18 cellular contexts compared by ENCODE assay signal in the genomic region with DNA sequence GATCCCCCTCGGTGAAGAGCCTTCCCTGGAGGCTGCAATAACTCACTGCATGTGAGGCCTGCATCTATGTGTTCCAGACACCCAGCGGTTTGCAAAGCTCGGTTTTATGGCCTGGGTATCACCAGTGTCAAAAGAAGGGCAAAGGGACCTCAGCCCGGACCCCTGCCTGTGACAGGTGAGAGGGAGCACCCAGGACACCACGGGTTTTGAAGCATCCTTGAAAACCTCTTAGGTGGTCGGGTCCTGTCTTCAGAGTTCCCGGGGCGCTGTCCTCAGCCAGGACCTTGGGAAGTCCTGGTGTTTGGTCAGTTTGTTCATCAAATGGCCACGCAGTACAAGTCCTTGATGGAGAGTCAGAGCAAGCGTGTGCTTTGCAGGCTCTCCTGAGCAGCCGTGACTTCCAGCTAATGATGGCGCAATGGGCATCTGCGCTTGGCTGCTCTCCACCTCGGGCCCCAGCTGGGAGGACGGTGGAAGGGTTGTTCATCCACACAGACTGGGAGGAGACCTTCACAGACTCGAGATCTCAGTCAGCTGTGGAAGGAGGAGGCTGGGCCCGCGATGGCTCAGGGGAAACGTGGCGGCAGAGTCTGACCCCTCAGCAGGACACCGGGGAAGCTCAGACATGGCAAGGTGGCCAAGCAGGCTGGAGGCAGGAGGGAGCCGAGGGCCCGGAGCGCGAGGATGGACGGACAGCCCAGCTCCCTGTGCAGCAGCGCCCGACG.
A peak's percentile ranks its signal among the peaks of the same experiment; 100 is the strongest.
DNase-seq lines count a peak whose midpoint lies in the region; ATAC-seq, FAIRE-seq and TF ChIP-seq lines count a peak whose summit lies in the region.
"Had no signal": no experiment of that assay in that cellular context is flagged by ENCODE, and none has a peak within 500 bp of the region (broad histone marks: within the 10 kb centered on the region; RNA-seq: fewer than 3 reads in every experiment).

No MANE protein-coding gene starts in this region.

- H3K27me3 ChIP-seq in kidney epithelial cell (ENCODE audit: control insufficient read depth, insufficient read depth, low read length): peaks cover 2% of the 10 kb centered on the region
- no peaks in the 10 kb centered on the region for H3K27me3 ChIP-seq in thyroid gland
- H3K27me3 ChIP-seq: SJSA1, upper lobe of right lung had no signal

- DNase-seq in activated CD8-positive, alpha-beta memory T cell treated with anti-CD3 and anti-CD28 coated beads, Interleukin-2, amount 10 ng/mL, durations not matched to agents 7 days and 5 days: peak; percentile 30
- DNase-seq in activated CD8-positive, alpha-beta memory T cell treated with anti-CD3 and anti-CD28 coated beads, Interleukin-2, amount 50 U/mL, for 4 hours: no peak
- DNase-seq in cardiac fibroblast (ENCODE audit: low read depth in 2 of 2) (peak; percentile 18 to 69), kidney epithelial cell (ENCODE audit: low read depth) (peak; percentile 32), thyroid gland (peak; percentile 90 to 92), OCI-M2 (lab: John Stamatoyannopoulos, UW; ENCODE audit: unreplicated experiment) (no peak), RCC 7860 (ENCODE audit: low spot score) (no peak)
- DNase-seq: activated CD4-positive, alpha-beta T cell treated with anti-CD3 and anti-CD28 coated beads for 36 hours; activated naive CD4-positive, alpha-beta T cell treated with anti-CD3 and anti-CD28 coated beads, Interleukin-2, amount 10 ng/mL, durations not matched to agents 7 days and 5 days; effector memory CD8-positive, alpha-beta T cell; naive thymus-derived CD8-positive, alpha-beta T cell; NCI-H1436; stimulated activated CD4-positive, alpha-beta T cell treated with anti-CD3 and anti-CD28 coated beads, Interleukin-15, amount 100 ng/mL, for 24 hours; upper lobe of right lung had no signal

- no peaks in the 10 kb centered on the region for H3K36me3 Mint-ChIP-seq in activated CD8-positive, alpha-beta memory T cell treated with anti-CD3 and anti-CD28 coated beads, Interleukin-2, amount 10 ng/mL, durations not matched to agents 7 days and 5 days
- H3K36me3 Mint-ChIP-seq: activated naive CD4-positive, alpha-beta T cell treated with anti-CD3 and anti-CD28 coated beads, Interleukin-2, amount 10 ng/mL, durations not matched to agents 7 days and 5 days; naive thymus-derived CD8-positive, alpha-beta T cell had no signal

- no peaks in the 10 kb centered on the region for H3K9me3 Mint-ChIP-seq in activated CD8-positive, alpha-beta memory T cell treated with anti-CD3 and anti-CD28 coated beads, Interleukin-2, amount 10 ng/mL, durations not matched to agents 7 days and 5 days (ENCODE audit: low read depth)
- H3K9me3 Mint-ChIP-seq: activated naive CD4-positive, alpha-beta T cell treated with anti-CD3 and anti-CD28 coated beads, Interleukin-2, amount 10 ng/mL, durations not matched to agents 7 days and 5 days; effector memory CD8-positive, alpha-beta T cell; naive thymus-derived CD8-positive, alpha-beta T cell; stimulated activated naive CD8-positive, alpha-beta T cell treated with anti-CD3 and anti-CD28 coated beads, Interleukin-15, Interleukin-2, amounts not matched to agents 100 ng/mL and 50 ng/mL, for 24 hours had no signal

- intact Hi-C loops in thyroid gland (cut with DNase I): no loop called here

- no peak for TF ChIP-seq POLR2A in thyroid gland (IDR thresholded peaks at IDR 0.05)

- no peak for ATAC-seq in activated CD8-positive, alpha-beta memory T cell treated with anti-CD3 and anti-CD28 coated beads, Interleukin-2, amount 10 ng/mL, durations not matched to agents 7 days and 5 days
- no peak for ATAC-seq in GM18868 (IDR thresholded peaks at IDR 0.05; ENCODE audit: unreplicated experiment)
- ATAC-seq: activated CD4-positive, alpha-beta T cell treated with anti-CD3 and anti-CD28 coated beads for 36 hours; effector memory CD8-positive, alpha-beta T cell; naive thymus-derived CD8-positive, alpha-beta T cell; upper lobe of right lung had no signal

- CTCF ChIA-PET in activated CD8-positive, alpha-beta memory T cell treated with anti-CD3 and anti-CD28 coated beads, Interleukin-2, amount 10 ng/mL, durations not matched to agents 7 days and 5 days (lab: Charles Lee): no interaction called here

- no peaks in the 10 kb centered on the region for H3K4me1 Mint-ChIP-seq in activated CD8-positive, alpha-beta memory T cell treated with anti-CD3 and anti-CD28 coated beads, Interleukin-2, amount 10 ng/mL, durations not matched to agents 7 days and 5 days
- H3K4me1 Mint-ChIP-seq: activated CD4-positive, alpha-beta T cell treated with anti-CD3 and anti-CD28 coated beads for 36 hours; activated naive CD4-positive, alpha-beta T cell treated with anti-CD3 and anti-CD28 coated beads, Interleukin-2, amount 10 ng/mL, durations not matched to agents 7 days and 5 days; naive thymus-derived CD8-positive, alpha-beta T cell had no signal

- peaks cover 12 to 32% of the 10 kb centered on the region in 2 donors for H3K4me1 ChIP-seq in thyroid gland
- H3K4me1 ChIP-seq: upper lobe of right lung had no signal

- H3K4me3 ChIP-seq in cardiac fibroblast (replicated peaks in 1 of 2; ENCODE audit: low read depth in 2 of 2, low read length in 2 of 2): no peak overlapping the region
- no peak overlapping the region for H3K4me3 ChIP-seq in kidney epithelial cell (ENCODE audit: low read depth, low read length)
- H3K4me3 ChIP-seq in thyroid gland (replicated peaks in 1 of 3): no peak overlapping the region
- H3K4me3 ChIP-seq: lung, SJSA1, upper lobe of right lung had no signal

- H3K27me3 Mint-ChIP-seq in activated CD8-positive, alpha-beta memory T cell treated with anti-CD3 and anti-CD28 coated beads, Interleukin-2, amount 10 ng/mL, durations not matched to agents 7 days and 5 days: no peaks in the 10 kb centered on the region

- 58 to 66% methylated on average over 17 to 18 of the region's 29 CpGs for WGBS in thyroid gland, 2 donors

- H3K36me3 ChIP-seq in kidney epithelial cell (ENCODE audit: control insufficient read depth, insufficient read depth, low read length): no peaks in the 10 kb centered on the region
- H3K36me3 ChIP-seq in thyroid gland: no peaks in the 10 kb centered on the region
- H3K36me3 ChIP-seq: SJSA1, upper lobe of right lung had no signal

- no peak overlapping the region for H3K27ac Mint-ChIP-seq in activated CD8-positive, alpha-beta memory T cell treated with anti-CD3 and anti-CD28 coated beads, Interleukin-2, amount 10 ng/mL, durations not matched to agents 7 days and 5 days
- H3K27ac Mint-ChIP-seq: activated CD4-positive, alpha-beta T cell treated with anti-CD3 and anti-CD28 coated beads for 36 hours; activated naive CD4-positive, alpha-beta T cell treated with anti-CD3 and anti-CD28 coated beads, Interleukin-2, amount 10 ng/mL, durations not matched to agents 7 days and 5 days; effector memory CD8-positive, alpha-beta T cell; naive thymus-derived CD8-positive, alpha-beta T cell; stimulated activated naive CD8-positive, alpha-beta T cell treated with anti-CD3 and anti-CD28 coated beads, Interleukin-15, Interleukin-2, amounts not matched to agents 100 ng/mL and 50 ng/mL, for 24 hours had no signal

- no peak overlapping the region for H3K4me3 Mint-ChIP-seq in activated CD8-positive, alpha-beta memory T cell treated with anti-CD3 and anti-CD28 coated beads, Interleukin-2, amount 10 ng/mL, durations not matched to agents 7 days and 5 days
- H3K4me3 Mint-ChIP-seq: activated CD4-positive, alpha-beta T cell treated with anti-CD3 and anti-CD28 coated beads for 36 hours; activated naive CD4-positive, alpha-beta T cell treated with anti-CD3 and anti-CD28 coated beads, Interleukin-2, amount 10 ng/mL, durations not matched to agents 7 days and 5 days; effector memory CD8-positive, alpha-beta T cell; naive thymus-derived CD8-positive, alpha-beta T cell; stimulated activated naive CD8-positive, alpha-beta T cell treated with anti-CD3 and anti-CD28 coated beads, Interleukin-15, Interleukin-2, amounts not matched to agents 100 ng/mL and 50 ng/mL, for 24 hours had no signal

- H3K9me3 ChIP-seq in thyroid gland: no peaks in the 10 kb centered on the region
- H3K9me3 ChIP-seq: SJSA1, upper lobe of right lung had no signal

- no peak for FAIRE-seq in RCC 7860 (lab: Jason Lieb, UNC)

- TF ChIP-seq CTCF in cardiac fibroblast (IDR thresholded peaks at IDR 0.05; ENCODE audit: low read depth, low read length) (no peak), kidney epithelial cell (IDR thresholded peaks at IDR 0.05; ENCODE audit: insufficient read depth, low read length, poor library complexity, severe bottlenecking) (no peak), thyroid gland (IDR thresholded peaks at IDR 0.05) (no peak)

- no peak overlapping the region for H3K27ac ChIP-seq in thyroid gland
- H3K27ac ChIP-seq: SJSA1, upper lobe of right lung had no signal

Comparison
In these comparisons a context has a peak if more than half of its experiments do, and no peak if none do; other contexts are left out.
1. DNase-seq: peak in activated CD8-positive, alpha-beta memory T cell treated with anti-CD3 and anti-CD28 coated beads, Interleukin-2, amount 10 ng/mL, durations not matched to agents 7 days and 5 days (single experiment), cardiac fibroblast (2 of 2), kidney epithelial cell (single experiment) and thyroid gland (2 of 2); none in activated CD8-positive, alpha-beta memory T cell treated with anti-CD3 and anti-CD28 coated beads, Interleukin-2, amount 50 U/mL, for 4 hours (single experiment), OCI-M2 (single experiment) and RCC 7860 (single experiment).